15 cellular contexts compared by ENCODE assay signal in genomic region chr16:78984324-78984723, GRCh38.
"Had no signal": no experiment of that assay in that cellular context is flagged by ENCODE, and none has a peak within 500 bp of the region (broad histone marks: within the 10 kb centered on the region; RNA-seq: fewer than 3 reads in every experiment).

No MANE protein-coding gene starts in this region.

- H3K27ac ChIP-seq: ascending aorta, cardiac muscle cell, coronary artery, epithelial cell of prostate, prostate gland, testis, WERI-Rb-1 had no signal

- H3K36me3 ChIP-seq: ascending aorta, cardiac muscle cell, prostate gland, WERI-Rb-1 had no signal

- H3K4me3 ChIP-seq: ascending aorta, cardiac muscle cell, prostate gland, testis had no signal

- H3K27me3 ChIP-seq: ascending aorta, cardiac muscle cell, testis had no signal

- H3K9me3 ChIP-seq: ascending aorta, prostate gland, testis had no signal

- H3K4me1 ChIP-seq: ascending aorta, prostate gland had no signal

- ATAC-seq: activated CD8-positive, alpha-beta T cell treated with anti-CD3 and anti-CD28 coated beads, Interleukin-2, amount 10 ng/mL, durations not matched to agents 7 days and 5 days; activated naive CD8-positive, alpha-beta T cell treated with anti-CD3 and anti-CD28 coated beads, Interleukin-2, amount 50 U/mL, for 24 hours; natural killer cell treated with Interleukin-12 subunit alpha and Interleukin-12 subunit beta and Interleukin-15 and Interleukin-18, amount 100 ng/mL, for 72 hours; T-cell had no signal

- DNase-seq: activated CD4-positive, alpha-beta T cell treated with anti-CD3 and anti-CD28 coated beads for 48 hours; activated CD8-positive, alpha-beta T cell treated with anti-CD3 and anti-CD28 coated beads, Interleukin-2, amount 10 ng/mL, durations not matched to agents 7 days and 5 days; activated naive CD4-positive, alpha-beta T cell; activated naive CD8-positive, alpha-beta T cell treated with anti-CD3 and anti-CD28 coated beads, Interleukin-2, amount 50 U/mL, for 24 hours; effector CD8-positive, alpha-beta T cell; stimulated activated CD4-positive, alpha-beta T cell treated with anti-CD3 and anti-CD28 coated beads, Interleukin-2, amount 100 ng/mL, for 48 hours; T-cell; testis; WERI-Rb-1 had no signal
